Comparison of ENCODE assay signal across 11 cellular contexts in genomic region chr5:148729182-148729581, GRCh38.
DNase-seq lines count a peak whose midpoint lies in the region; ATAC-seq, FAIRE-seq and TF ChIP-seq lines count a peak whose summit lies in the region.
"Had no signal": no experiment of that assay in that cellular context is flagged by ENCODE, and none has a peak within 500 bp of the region (broad histone marks: within the 10 kb centered on the region; RNA-seq: fewer than 3 reads in every experiment).

No MANE protein-coding gene starts in this region.

- peak overlapping the region in 2 of 3 experiments; percentile 0 to 2 for H3K27ac Mint-ChIP-seq in nephron
- H3K27ac Mint-ChIP-seq: activated CD4-positive, alpha-beta memory T cell treated with anti-CD3 and anti-CD28 coated beads, Interleukin-2, amount 10 ng/mL, durations not matched to agents 7 days and 5 days had no signal

- H3K4me3 ChIP-seq in GM12865 (ENCODE audit: low read depth, low read length): no peak overlapping the region
- H3K4me3 ChIP-seq in K562: no peak overlapping the region
- no peak overlapping the region for H3K4me3 ChIP-seq in HAP-1

- no peak overlapping the region for H3K9ac ChIP-seq in K562 (ENCODE audit: insufficient read depth in 1 of 2, low read depth in 2 of 2, low read length in 2 of 2)

- H3K79me2 ChIP-seq in K562 (ENCODE audit: control insufficient read depth, insufficient read depth, low read length): no peaks in the 10 kb centered on the region

- peaks cover 22% of the 10 kb centered on the region for H3K27me3 Mint-ChIP-seq in nephron (ENCODE audit: low read depth)

- H3K36me3 Mint-ChIP-seq in nephron (ENCODE audit: low read depth): no peaks in the 10 kb centered on the region

- CTCF ChIA-PET in K562 (lab: Yijun Ruan, JAX; ENCODE audit: low intra/inter-chr PET ratio): interaction anchor here (0.8 to 4.9 kb wide), 5 partner anchors 279 to 842 kb away, joined by 3 to 84 read pairs (median 13); no protein-coding TSS in a partner anchor

- no peak for TF ChIP-seq POLR2A in K562 (conservative IDR thresholded peaks at IDR 0.05)

- H3K27me3 ChIP-seq in K562 (ENCODE audit: control insufficient read depth in 2 of 2, insufficient read depth in 2 of 2, low read length in 2 of 2) (peaks cover 0 to 6% of the 10 kb centered on the region in 2 experiments; a peak in 2 of 5 replicates), HAP-1 (ENCODE audit: low read depth) (0 out of 2 replicates have a peak, but pooled peaks cover 3% of the 10 kb centered on the region)

- H3K36me3 ChIP-seq in K562 (ENCODE audit: control insufficient read depth, insufficient read depth, low read length): no peaks in the 10 kb centered on the region
- no peaks in the 10 kb centered on the region for H3K36me3 ChIP-seq in HAP-1 (replicated peaks)

- intact Hi-C loops in K562 (cut with micrococcal nuclease): no loop called here

- no TSS peak for BruUV-seq in K562 (replicated peaks; lab: Mats Ljungman, UMichigan)

- POLR2A ChIA-PET in K562 (lab: Yijun Ruan, JAX): no interaction called here

- H3K4me1 ChIP-seq in K562 (replicated peaks in 1 of 2; ENCODE audit: control insufficient read depth in 2 of 2, insufficient read depth in 2 of 2, low read length in 2 of 2) (peaks cover 0 to 21% of the 10 kb centered on the region in 2 experiments; a peak in 3 of 5 replicates), HAP-1 (no peaks in the 10 kb centered on the region)

- H3K4me1 Mint-ChIP-seq in nephron: peaks cover 25% of the 10 kb centered on the region

- H3K9me3 ChIP-seq in K562 (replicated peaks; ENCODE audit: control insufficient read depth, insufficient read depth, low read depth, low read length) (no peaks in the 10 kb centered on the region), HAP-1 (no peaks in the 10 kb centered on the region)

- DNase-seq in GM12865 (ENCODE audit: low read depth) (no peak), NCI-H1436 treated with DMSO at 0.1 percent for 48 hours (lab: John Stamatoyannopoulos, UW) (peak; percentile 47), K562 (ENCODE audit: extremely low read depth in 1 of 4, low spot score in 3 of 4) (peak; percentile 26 to 33 (median 30)), COLO668 (lab: John Stamatoyannopoulos, UW; ENCODE audit: unreplicated experiment) (no peak), HAP-1 (ENCODE audit: low spot score in 2 of 2) (no peak)
- DNase-seq: activated CD4-positive, alpha-beta memory T cell treated with anti-CD3 and anti-CD28 coated beads, Interleukin-2, amount 10 ng/mL, durations not matched to agents 7 days and 5 days; amniotic stem cell; NCI-H1694 had no signal

- H4K20me1 ChIP-seq in K562 (replicated peaks; ENCODE audit: control insufficient read depth, insufficient read depth, low read length): no peaks in the 10 kb centered on the region

- no peaks in the 10 kb centered on the region for H3K9me1 ChIP-seq in K562 (ENCODE audit: control insufficient read depth, insufficient read depth, low read length)

- no peak overlapping the region for H3K4me3 Mint-ChIP-seq in nephron
- H3K4me3 Mint-ChIP-seq: activated CD4-positive, alpha-beta memory T cell treated with anti-CD3 and anti-CD28 coated beads, Interleukin-2, amount 10 ng/mL, durations not matched to agents 7 days and 5 days had no signal

- no peak overlapping the region for H3K4me2 ChIP-seq in K562 (ENCODE audit: insufficient read depth, low read length)

- peak; percentile 46 to 59; a peak in 3 of 4 replicates for TF ChIP-seq RAD21 in K562 (CRISPR knock-in tag; conservative IDR thresholded peaks at IDR 0.05 in 1 of 2, IDR thresholded peaks at IDR 0.05 in 1 of 2)

- no peak overlapping the region for H3K27ac ChIP-seq in K562 (ENCODE audit: extremely low read depth, low read depth, low read length)

- no peak for TF ChIP-seq EP300 in K562 (IDR thresholded peaks at IDR 0.05; ENCODE audit: low read length)

- H3K9me3 Mint-ChIP-seq in nephron: no peaks in the 10 kb centered on the region
- H3K9me3 Mint-ChIP-seq: activated CD4-positive, alpha-beta memory T cell treated with anti-CD3 and anti-CD28 coated beads, Interleukin-2, amount 10 ng/mL, durations not matched to agents 7 days and 5 days had no signal

- ATAC-seq in K562: peak; percentile 41; the same call in 2 of the 3 replicates
- no peak for ATAC-seq in HG02588 (IDR thresholded peaks at IDR 0.05; ENCODE audit: unreplicated experiment)

- in situ Hi-C loops in K562 (cut with MboI): loop anchor here (5.0 kb wide), 1 partner anchor 282 kb away; no protein-coding TSS in a partner anchor
- in situ Hi-C loops in HAP-1 (cut with MboI; ENCODE audit: low sequenced_read_pairs): loop anchor here (5.0 to 25.0 kb wide), 2 partner anchors 308 to 542 kb away; no protein-coding TSS in a partner anchor

- H2AFZ ChIP-seq in K562 (ENCODE audit: low read depth, low read length): no peak overlapping the region

- peak; percentile 2 for TF ChIP-seq CTCF in GM12865 (IDR thresholded peaks at IDR 0.05; ENCODE audit: insufficient read depth, low read depth, low read length, missing control alignments)
- TF ChIP-seq CTCF in K562 (IDR thresholded peaks at IDR 0.05 in 2 of 3, conservative IDR thresholded peaks at IDR 0.05 in 1 of 3; ENCODE audit: insufficient read depth in 2 of 3, low read depth in 1 of 3, low read length in 3 of 3): peak; percentile 34 to 49 (median 44); a peak in 4 of 6 replicates
- TF ChIP-seq CTCF in nephron (IDR thresholded peaks at IDR 0.05; ENCODE audit: unreplicated experiment in 3 of 3): peak; percentile 17 to 30 (median 22)

- FAIRE-seq in K562 (lab: Jason Lieb, UNC): no peak
- FAIRE-seq: G401.6 had no signal

TF ChIP-seq in K562, 482 proteins besides CTCF, POLR2A, EP300 and RAD21:
- TF ChIP-seq ZNF165 (CRISPR knock-in tag; IDR thresholded peaks at IDR 0.05; ENCODE audit: borderline replicate concordance): no peak
- TF ChIP-seq SMC3 (conservative IDR thresholded peaks at IDR 0.05; ENCODE audit: insufficient read depth, low read depth, low read length): peak; percentile 33; the same call in 1 of the 2 replicates
- peak; percentile 68; the same call in 1 of the 2 replicates for TF ChIP-seq GATA2 (CRISPR knock-in tag; IDR thresholded peaks at IDR 0.05)

Comparison
In these comparisons a context has a peak if more than half of its experiments do, and no peak if none do; other contexts are left out.
1. DNase-seq: peak in NCI-H1436 treated with DMSO at 0.1 percent for 48 hours (single experiment) and K562 (4 of 4); none in GM12865 (single experiment), COLO668 (single experiment) and HAP-1 (0 of 2).
2. Peak in every context shown above with its lines, with median percentiles within 50 percentile points of each other: CTCF ChIP-seq.